8 cellular contexts compared by ENCODE assay signal in the genomic region with DNA sequence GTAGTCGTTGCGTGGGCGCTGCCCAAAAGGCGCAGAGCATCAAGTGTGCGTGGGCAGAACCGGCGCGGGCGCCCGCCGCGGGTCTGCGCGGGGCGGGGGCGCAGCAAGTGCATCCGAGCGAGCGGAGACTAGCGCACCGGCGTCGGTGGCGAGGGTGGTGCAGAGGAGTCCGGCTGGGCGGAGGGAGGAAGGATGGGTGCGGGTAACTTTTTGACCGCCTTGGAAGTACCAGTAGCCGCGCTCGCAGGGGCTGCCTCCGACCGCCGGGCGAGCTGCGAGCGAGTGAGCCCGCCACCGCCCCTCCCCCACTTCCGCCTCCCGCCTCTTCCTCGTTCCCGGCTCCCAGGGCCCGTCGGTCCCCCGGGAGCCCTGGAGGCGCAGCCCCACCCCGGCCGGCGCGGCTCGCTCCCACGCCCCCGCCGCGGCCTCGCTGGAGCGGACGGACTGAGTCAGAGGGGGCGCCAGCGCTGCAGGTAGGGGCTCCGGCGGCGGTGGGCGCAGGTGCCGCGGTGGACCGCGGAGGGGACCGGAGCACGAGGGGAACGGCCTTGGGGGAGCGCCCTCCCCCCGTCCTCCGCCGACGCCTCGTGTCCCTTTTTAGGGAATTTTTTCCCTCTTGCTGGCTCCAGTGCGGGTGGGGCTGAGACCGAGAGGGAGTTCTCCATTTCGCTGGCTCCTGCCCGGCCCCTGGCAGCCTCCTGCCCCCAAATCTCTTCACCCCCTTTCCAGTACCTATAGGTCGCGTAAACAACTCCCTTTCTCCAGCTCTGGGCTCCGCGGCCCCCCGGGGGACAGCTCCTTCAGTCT. TPM values are rescaled to one million over a fixed set of nuclear protein-coding genes. Genes with fewer than 3 reads are reported as not detected.
DNase-seq lines count a peak whose midpoint lies in the region; ATAC-seq and TF ChIP-seq lines count a peak whose summit lies in the region.

No MANE protein-coding gene starts in this region.

- intact Hi-C loops in left ventricle myocardium inferior (cut with micrococcal nuclease): no loop called here

- H3K36me3 ChIP-seq in left ventricle myocardium inferior (peaks cover 32% of the 10 kb centered on the region), parathyroid adenoma (ENCODE audit: control insufficient read depth, insufficient read depth, low read length) (no peaks in the 10 kb centered on the region)

- H3K4me3 ChIP-seq in left ventricle myocardium inferior (peak overlapping the region; percentile 98), parathyroid adenoma (ENCODE audit: low read depth, low read length) (peak overlapping the region; percentile 86)

- TF ChIP-seq POLR2A in GM18505 (IDR thresholded peaks at IDR 0.05; ENCODE audit: borderline replicate concordance, extremely low read depth, insufficient read depth, insufficient read length): no peak

- H2AFZ ChIP-seq in parathyroid adenoma: peak overlapping the region; percentile 94

- H3K9me3 ChIP-seq in left ventricle myocardium inferior (replicated peaks) (no peaks in the 10 kb centered on the region), parathyroid adenoma (ENCODE audit: control insufficient read depth, low read length) (no peaks in the 10 kb centered on the region)

- ATAC-seq in HG02571 (IDR thresholded peaks at IDR 0.05; ENCODE audit: unreplicated experiment) (no peak), GM18505 (IDR thresholded peaks at IDR 0.05; ENCODE audit: unreplicated experiment) (no peak)

- no peaks in the 10 kb centered on the region for H3K79me2 ChIP-seq in parathyroid adenoma

- peak overlapping the region; percentile 79 for H3K4me2 ChIP-seq in parathyroid adenoma (ENCODE audit: low read length)

- DNase-seq in AG08396 (ENCODE audit: low spot score) (peak; percentile 70), HK-2 (ENCODE audit: unreplicated experiment) (peak; percentile 59), SK-N-DZ (ENCODE audit: low spot score) (peak; percentile 72), amniotic epithelial cell (ENCODE audit: low read depth) (peak; percentile 2), left ventricle myocardium inferior (peak; percentile 87)

- H3K27ac ChIP-seq in left ventricle myocardium inferior (replicated peaks) (peak overlapping the region; percentile 100), parathyroid adenoma (peak overlapping the region; percentile 72)

- H3K4me1 ChIP-seq in left ventricle myocardium inferior (peaks cover 63% of the 10 kb centered on the region), parathyroid adenoma (peaks cover 17% of the 10 kb centered on the region)

- H3K9ac ChIP-seq in parathyroid adenoma: peak overlapping the region; percentile 39

- H3K27me3 ChIP-seq in left ventricle myocardium inferior (ENCODE audit: low read depth) (no peaks in the 10 kb centered on the region), parathyroid adenoma (ENCODE audit: control insufficient read depth, insufficient read depth, low read length) (no peaks in the 10 kb centered on the region)

- TF ChIP-seq CTCF in left ventricle myocardium inferior (IDR thresholded peaks at IDR 0.05; ENCODE audit: borderline replicate concordance): peak; percentile 25
- TF ChIP-seq CTCF in parathyroid adenoma (IDR thresholded peaks at IDR 0.05): peak; percentile 16

RNA-seq across cellular contexts. Expression of gene DBNDD2, which starts 1.6 kb away (rescaled TPM):
- polyA plus RNA-seq in SK-N-DZ (2014; cell fraction: cytosol; rRNA removed): 39.2 and 41.8 TPM in 2 replicates
- polyA plus RNA-seq in SK-N-DZ (2014; cell fraction: nucleus; rRNA removed): 41.2 and 51.5 TPM in 2 replicates
- total RNA-seq in left ventricle myocardium inferior: 362 TPM

RNA-seq across cellular contexts. Expression of gene PIGT, which starts 9.5 kb away (rescaled TPM):
- polyA plus RNA-seq in SK-N-DZ (2014; cell fraction: cytosol; rRNA removed): 62.6 and 67.7 TPM in 2 replicates
- 52.2 and 83.2 TPM in 2 replicates for polyA plus RNA-seq in SK-N-DZ (2014; cell fraction: nucleus; rRNA removed)
- total RNA-seq in left ventricle myocardium inferior: 126 TPM

RNA-seq across cellular contexts. Expression of gene TP53TG5, which starts 28.3 kb away (rescaled TPM):
- not detected in 2 replicates for polyA plus RNA-seq in SK-N-DZ (2014; cell fraction: cytosol; rRNA removed)
- polyA plus RNA-seq in SK-N-DZ (2014; cell fraction: nucleus; rRNA removed): not detected in 2 replicates
- 0.80 TPM for total RNA-seq in left ventricle myocardium inferior

RNA-seq across cellular contexts. Expression of gene SYS1, which starts 43.5 kb away (rescaled TPM):
- polyA plus RNA-seq in SK-N-DZ (2014; cell fraction: cytosol; rRNA removed): 16.3 and 41.5 TPM in 2 replicates
- polyA plus RNA-seq in SK-N-DZ (2014; cell fraction: nucleus; rRNA removed): 7.9 and 12.1 TPM in 2 replicates
- total RNA-seq in left ventricle myocardium inferior: 20.8 TPM

RNA-seq across cellular contexts. Expression of gene SDC4, which starts 58.2 kb away (rescaled TPM):
- 1.7 and 2.4 TPM in 2 replicates for polyA plus RNA-seq in SK-N-DZ (2014; cell fraction: cytosol; rRNA removed)
- polyA plus RNA-seq in SK-N-DZ (2014; cell fraction: nucleus; rRNA removed): 0.69 and 0.95 TPM in 2 replicates
- 77.4 TPM for total RNA-seq in left ventricle myocardium inferior

Comparison
In these comparisons a context has a peak if more than half of its experiments do, and no peak if none do; other contexts are left out.
1. DNase-seq: peak in every context shown above with its lines; median percentile 87 in left ventricle myocardium inferior; 72 in SK-N-DZ; 70 in AG08396; 59 in HK-2; 2 in amniotic epithelial cell.